18 cellular contexts compared by ENCODE assay signal in genomic region chr22:49023879-49024774, GRCh38.
"Had no signal": no experiment of that assay in that cellular context is flagged by ENCODE, and none has a peak within 500 bp of the region (broad histone marks: within the 10 kb centered on the region; RNA-seq: fewer than 3 reads in every experiment).

No MANE protein-coding gene starts in this region.

- H3K4me3 ChIP-seq: left lung, tibial artery had no signal

- H3K4me1 ChIP-seq: foreskin keratinocyte, left lung, tibial artery had no signal

- H3K9me3 Mint-ChIP-seq: activated CD4-positive, alpha-beta memory T cell treated with anti-CD3 and anti-CD28 coated beads, Interleukin-2, amount 10 ng/mL, durations not matched to agents 7 days and 5 days; activated CD4-positive, alpha-beta T cell treated with anti-CD3 and anti-CD28 coated beads, Interleukin-2, amount 10 ng/mL, durations not matched to agents 24 days and 14 days; activated naive CD4-positive, alpha-beta T cell treated with anti-CD3 and anti-CD28 coated beads, Interleukin-2, amount 50 U/mL, for 24 hours; memory B cell; nephron progenitor cell had no signal

- H3K4me3 Mint-ChIP-seq: activated CD4-positive, alpha-beta memory T cell treated with anti-CD3 and anti-CD28 coated beads, Interleukin-2, amount 10 ng/mL, durations not matched to agents 7 days and 5 days; activated CD4-positive, alpha-beta T cell treated with anti-CD3 and anti-CD28 coated beads, Interleukin-2, amount 10 ng/mL, durations not matched to agents 24 days and 14 days; activated naive CD4-positive, alpha-beta T cell treated with anti-CD3 and anti-CD28 coated beads, Interleukin-2, amount 50 U/mL, for 24 hours; brain; memory B cell; nephron progenitor cell had no signal

- H3K9me3 ChIP-seq: left lung, tibial artery had no signal

- H3K27ac ChIP-seq: foreskin keratinocyte, left lung, tibial artery had no signal

- H3K36me3 Mint-ChIP-seq: activated naive CD4-positive, alpha-beta T cell treated with anti-CD3 and anti-CD28 coated beads, Interleukin-2, amount 50 U/mL, for 24 hours; brain; memory B cell had no signal

- DNase-seq: activated CD4-positive, alpha-beta memory T cell treated with anti-CD3 and anti-CD28 coated beads, Interleukin-2, amount 10 ng/mL, durations not matched to agents 7 days and 5 days; activated CD4-positive, alpha-beta T cell treated with anti-CD3 and anti-CD28 coated beads, Interleukin-2, amount 10 ng/mL, durations not matched to agents 24 days and 14 days; activated gamma-delta T cell treated with Interleukin-2 at 50 U/mL for 16 hours; anterior cingulate cortex; caudate nucleus; effector memory CD4-positive, alpha-beta T cell; foreskin keratinocyte; nephron progenitor cell; occipital lobe; stimulated activated CD4-positive, alpha-beta T cell treated with anti-CD3 and anti-CD28 coated beads, Interleukin-4, amount 100 ng/mL, for 24 hours; stimulated activated naive CD4-positive, alpha-beta T cell treated with Interleukin-2 at 50 U/mL for 16 hours; T-helper 2 cell had no signal

- H3K27ac Mint-ChIP-seq: activated CD4-positive, alpha-beta memory T cell treated with anti-CD3 and anti-CD28 coated beads, Interleukin-2, amount 10 ng/mL, durations not matched to agents 7 days and 5 days; activated CD4-positive, alpha-beta T cell treated with anti-CD3 and anti-CD28 coated beads, Interleukin-2, amount 10 ng/mL, durations not matched to agents 24 days and 14 days; activated naive CD4-positive, alpha-beta T cell treated with anti-CD3 and anti-CD28 coated beads, Interleukin-2, amount 50 U/mL, for 24 hours; brain; memory B cell; nephron progenitor cell had no signal

- H3K36me3 ChIP-seq: left lung, tibial artery had no signal

- ATAC-seq: activated CD4-positive, CD25-positive, alpha-beta regulatory T cell treated with anti-CD3 and anti-CD28 coated beads, Interleukin-2, amount 50 U/mL, for 24 hours; foreskin keratinocyte; left lung had no signal

- H3K27me3 ChIP-seq: foreskin keratinocyte had no signal

- H3K27me3 Mint-ChIP-seq: activated CD4-positive, alpha-beta memory T cell treated with anti-CD3 and anti-CD28 coated beads, Interleukin-2, amount 10 ng/mL, durations not matched to agents 7 days and 5 days; activated CD4-positive, alpha-beta T cell treated with anti-CD3 and anti-CD28 coated beads, Interleukin-2, amount 10 ng/mL, durations not matched to agents 24 days and 14 days had no signal

- H3K4me1 Mint-ChIP-seq: activated CD4-positive, alpha-beta memory T cell treated with anti-CD3 and anti-CD28 coated beads, Interleukin-2, amount 10 ng/mL, durations not matched to agents 7 days and 5 days; activated CD4-positive, alpha-beta T cell treated with anti-CD3 and anti-CD28 coated beads, Interleukin-2, amount 10 ng/mL, durations not matched to agents 24 days and 14 days; activated naive CD4-positive, alpha-beta T cell treated with anti-CD3 and anti-CD28 coated beads, Interleukin-2, amount 50 U/mL, for 24 hours; memory B cell; nephron progenitor cell had no signal
